ENCODE assay signal across 8 cellular contexts in genomic region chr6:136607932-136608772, GRCh38. TPM values are rescaled to one million over a fixed set of nuclear protein-coding genes. Genes with fewer than 3 reads are reported as not detected.
DNase-seq lines count a peak whose midpoint lies in the region; ATAC-seq and TF ChIP-seq lines count a peak whose summit lies in the region.

No MANE protein-coding gene starts in this region.

- peak; percentile 89 for TF ChIP-seq CTCF in WI38 (IDR thresholded peaks at IDR 0.05; ENCODE audit: low read depth, low read length)
- TF ChIP-seq CTCF in cardiac fibroblast (IDR thresholded peaks at IDR 0.05; ENCODE audit: low read depth, low read length), result peak; percentile 91

- H3K4me3 ChIP-seq in WI38 (ENCODE audit: low read depth, low read length), result no peak overlapping the region
- H3K4me3 ChIP-seq in cardiac fibroblast (replicated peaks in 1 of 2; ENCODE audit: low read depth in 2 of 2, low read length in 2 of 2), result no peak overlapping the region

- DNase-seq in NCI-H2196 (lab: John Stamatoyannopoulos, UW; ENCODE audit: unreplicated experiment) (peak; percentile 77), NCI-H2196 treated with DMSO at 0.1 percent for 48 hours (lab: John Stamatoyannopoulos, UW; ENCODE audit: unreplicated experiment) (no peak), NCI-H1694 (lab: John Stamatoyannopoulos, UW) (peak; percentile 47), cardiac fibroblast (ENCODE audit: low read depth in 2 of 2) (peak; percentile 60 to 85), left lobe of liver (ENCODE audit: low spot score) (peak; percentile 81)
- DNase-seq in stimulated activated CD4-positive, alpha-beta T cell treated with anti-CD3 and anti-CD28 coated beads, TNF-alpha, amount 100 ng/mL, for 4 hours (ENCODE audit: low read depth in 3 of 3), result peak; percentile 52 to 63 (median 59)

- peak; percentile 71 for ATAC-seq in HG02610 (IDR thresholded peaks at IDR 0.05; ENCODE audit: unreplicated experiment)
- peak; percentile 99 for ATAC-seq in left lobe of liver

RNA-seq across cellular contexts. Expression of gene MAP7, which starts 57.9 kb away (rescaled TPM):
- total RNA-seq in left lobe of liver, result 18.1 TPM
